Comparison of ENCODE assay signal across 8 cellular contexts in the genomic region with DNA sequence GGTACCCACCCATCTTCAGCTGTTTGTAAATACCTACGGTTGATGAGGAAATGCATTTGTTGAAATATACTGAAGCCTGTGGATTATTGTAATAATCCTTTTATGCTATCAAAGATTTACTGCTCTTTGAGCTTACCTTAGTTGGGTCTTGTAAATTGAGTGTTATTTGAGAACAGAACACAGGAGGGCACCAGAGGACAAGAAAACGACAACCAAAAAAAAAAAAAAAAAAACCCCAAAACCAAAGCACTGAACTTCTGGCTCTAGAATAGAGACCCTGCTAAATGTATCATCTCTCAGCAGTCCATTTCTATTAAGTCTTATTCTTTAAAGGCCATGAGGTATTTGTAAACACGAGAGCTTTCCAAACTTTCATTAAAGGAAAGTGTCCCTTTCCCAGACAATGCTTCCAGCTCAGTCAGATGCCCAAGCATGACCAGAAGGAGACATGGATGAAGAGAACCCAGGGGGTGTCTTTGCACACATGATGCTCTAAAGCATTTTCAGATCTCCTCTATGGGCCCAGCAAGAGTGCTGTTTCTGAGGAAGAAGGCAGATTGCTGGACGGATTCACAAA.
DNase-seq lines count a peak whose midpoint lies in the region; ATAC-seq, FAIRE-seq and TF ChIP-seq lines count a peak whose summit lies in the region.

No MANE protein-coding gene starts in this region.

- no peak overlapping the region for H3K4me3 ChIP-seq in bronchial epithelial cell (ENCODE audit: low read depth, low read length)

- peak; percentile 29 for DNase-seq in NCI-H1436 (lab: John Stamatoyannopoulos, UW)
- DNase-seq in NCI-H1436 treated with DMSO at 0.1 percent for 48 hours (lab: John Stamatoyannopoulos, UW): no peak
- DNase-seq in MV-4-11 (lab: John Stamatoyannopoulos, UW): peak; percentile 6
- DNase-seq in bronchial epithelial cell (ENCODE audit: low read depth): peak; percentile 39
- DNase-seq in neural crest cell (ENCODE audit: low read depth, low spot score): peak; percentile 20
- DNase-seq in GDM1 (lab: John Stamatoyannopoulos, UW): no peak
- no peak for DNase-seq in activated T-cell treated with anti-CD3 and anti-CD28 coated beads, Interleukin-2, amount 50 U/mL, for 24 hours

- peaks cover 3% of the 10 kb centered on the region for H3K27me3 ChIP-seq in bronchial epithelial cell (ENCODE audit: control insufficient read depth, insufficient read depth, low read length)

- TF ChIP-seq CTCF in bronchial epithelial cell (IDR thresholded peaks at IDR 0.05; ENCODE audit: insufficient read depth, low read length, severe bottlenecking) (peak; percentile 44), neural crest cell (conservative IDR thresholded peaks at IDR 0.05) (peak; percentile 77)

- ATAC-seq in GM21360 (IDR thresholded peaks at IDR 0.05; ENCODE audit: unreplicated experiment): no peak

- H3K4me3 Mint-ChIP-seq in neural crest cell: no peak overlapping the region
- H3K4me3 Mint-ChIP-seq in activated T-cell treated with anti-CD3 and anti-CD28 coated beads, Interleukin-2, amount 50 U/mL, for 24 hours: no peak overlapping the region

- H3K9me3 Mint-ChIP-seq in neural crest cell: peaks cover 3% of the 10 kb centered on the region
- no peaks in the 10 kb centered on the region for H3K9me3 Mint-ChIP-seq in activated T-cell treated with anti-CD3 and anti-CD28 coated beads, Interleukin-2, amount 50 U/mL, for 24 hours

- no peak overlapping the region for H3K27ac Mint-ChIP-seq in neural crest cell (ENCODE audit: unreplicated experiment)
- H3K27ac Mint-ChIP-seq in activated T-cell treated with anti-CD3 and anti-CD28 coated beads, Interleukin-2, amount 50 U/mL, for 24 hours: no peak overlapping the region

- H3K27me3 Mint-ChIP-seq in neural crest cell (ENCODE audit: low read depth): peaks cover 19% of the 10 kb centered on the region
- H3K27me3 Mint-ChIP-seq in activated T-cell treated with anti-CD3 and anti-CD28 coated beads, Interleukin-2, amount 50 U/mL, for 24 hours: no peaks in the 10 kb centered on the region

- no peaks in the 10 kb centered on the region for H3K36me3 Mint-ChIP-seq in neural crest cell (ENCODE audit: low read depth)
- no peaks in the 10 kb centered on the region for H3K36me3 Mint-ChIP-seq in activated T-cell treated with anti-CD3 and anti-CD28 coated beads, Interleukin-2, amount 50 U/mL, for 24 hours (ENCODE audit: low read depth)

- no peaks in the 10 kb centered on the region for H3K36me3 ChIP-seq in bronchial epithelial cell (ENCODE audit: control insufficient read depth, insufficient read depth, low read length)

- no peaks in the 10 kb centered on the region for H3K4me1 Mint-ChIP-seq in neural crest cell
- H3K4me1 Mint-ChIP-seq in activated T-cell treated with anti-CD3 and anti-CD28 coated beads, Interleukin-2, amount 50 U/mL, for 24 hours (ENCODE audit: low read depth): no peaks in the 10 kb centered on the region

- FAIRE-seq in bronchial epithelial cell (lab: Jason Lieb, UNC): no peak

Comparison
In these comparisons a context has a peak if more than half of its experiments do, and no peak if none do; other contexts are left out.
1. DNase-seq: peak in NCI-H1436 (single experiment), MV-4-11 (single experiment), bronchial epithelial cell (single experiment) and neural crest cell (single experiment); none in NCI-H1436 treated with DMSO at 0.1 percent for 48 hours (single experiment), GDM1 (single experiment) and activated T-cell treated with anti-CD3 and anti-CD28 coated beads, Interleukin-2, amount 50 U/mL, for 24 hours (single experiment).